In genomic region chr12:91777268-91777997, GRCh38 we compare ENCODE assay signal across 11 cellular contexts.
DNase-seq lines count a peak whose midpoint lies in the region; ATAC-seq and TF ChIP-seq lines count a peak whose summit lies in the region.
"Had no signal": no experiment of that assay in that cellular context is flagged by ENCODE, and none has a peak within 500 bp of the region (broad histone marks: within the 10 kb centered on the region; RNA-seq: fewer than 3 reads in every experiment).

No MANE protein-coding gene starts in this region.

- TF ChIP-seq EP300 in SK-N-SH (IDR thresholded peaks at IDR 0.05; ENCODE audit: borderline replicate concordance in 1 of 2, low read depth in 1 of 2, low read length in 1 of 2), result no peak

- TF ChIP-seq CTCF in MCF 10A (IDR thresholded peaks at IDR 0.05; ENCODE audit: unreplicated experiment) (no peak), breast epithelium (IDR thresholded peaks at IDR 0.05) (no peak), SK-N-SH (IDR thresholded peaks at IDR 0.05) (no peak), uterus (IDR thresholded peaks at IDR 0.05) (no peak)

- DNase-seq in MCF 10A (ENCODE audit: unreplicated experiment), result peak; percentile 74
- no peak for DNase-seq in breast epithelium (ENCODE audit: low spot score in 2 of 2)
- no peak for DNase-seq in SK-N-SH
- no peak for DNase-seq in uterus
- DNase-seq in SIG-M5 (lab: John Stamatoyannopoulos, UW), result no peak
- DNase-seq: NCI-H345, small intestine had no signal

- POLR2A ChIA-PET in MCF 10A (lab: Yijun Ruan, JAX) (interaction anchor here (0.6 to 4.0 kb wide), 26 partner anchors 8 to 396 kb away, joined by 3 to 35 read pairs (median 4); no protein-coding TSS in a partner anchor), SK-N-SH (lab: Yijun Ruan, JAX) (no interaction called here)

- peaks cover 39% of the 10 kb centered on the region for H3K4me1 Mint-ChIP-seq in MCF 10A (ENCODE audit: insufficient read depth, unreplicated experiment)

- no peak for TF ChIP-seq RAD21 in SK-N-SH (IDR thresholded peaks at IDR 0.05; ENCODE audit: low read length)

- TF ChIP-seq POLR2A in breast epithelium (IDR thresholded peaks at IDR 0.05), result no peak
- TF ChIP-seq POLR2A in uterus (IDR thresholded peaks at IDR 0.05), result no peak

- no peaks in the 10 kb centered on the region for H3K27me3 Mint-ChIP-seq in MCF 10A (ENCODE audit: insufficient read depth, unreplicated experiment)

- ATAC-seq in esophagus mucosa (peak; percentile 56), GM21360 (IDR thresholded peaks at IDR 0.05; ENCODE audit: unreplicated experiment) (no peak), HG02973 (IDR thresholded peaks at IDR 0.05; ENCODE audit: unreplicated experiment) (no peak)
- ATAC-seq: natural killer cell treated with Interleukin-12 subunit alpha and Interleukin-12 subunit beta and Interleukin-15 and Interleukin-18, amount 100 ng/mL, for 72 hours had no signal

- peak overlapping the region; percentile 88 for H3K27ac Mint-ChIP-seq in MCF 10A (ENCODE audit: low read depth, unreplicated experiment)

- TSS peak; percentile 21 for BruUV-seq in MCF 10A (replicated peaks; lab: Mats Ljungman, UMichigan)

- H3K4me3 ChIP-seq in breast epithelium, result no peak overlapping the region
- no peak overlapping the region for H3K4me3 ChIP-seq in SK-N-SH (ENCODE audit: low read depth in 2 of 2, low read length in 1 of 2)
- no peak overlapping the region for H3K4me3 ChIP-seq in uterus

- no peak overlapping the region for H3K27ac ChIP-seq in breast epithelium
- no peak overlapping the region for H3K27ac ChIP-seq in SK-N-SH (ENCODE audit: low read depth in 2 of 2, low read length in 1 of 2)
- H3K27ac ChIP-seq in uterus, result peak overlapping the region; percentile 62 to 77

- H3K27me3 ChIP-seq in breast epithelium, result no peaks in the 10 kb centered on the region
- H3K27me3 ChIP-seq in SK-N-SH (ENCODE audit: insufficient read depth), result no peaks in the 10 kb centered on the region
- no peaks in the 10 kb centered on the region for H3K27me3 ChIP-seq in uterus

- H2AFZ ChIP-seq in SK-N-SH (ENCODE audit: low read depth), result no peak overlapping the region

- no peaks in the 10 kb centered on the region for H3K9me2 ChIP-seq in SK-N-SH

- peaks cover 5% of the 10 kb centered on the region for H3F3A ChIP-seq in SK-N-SH (replicated peaks; ENCODE audit: insufficient read depth)

- H4K20me1 ChIP-seq in SK-N-SH (ENCODE audit: insufficient read depth), result no peaks in the 10 kb centered on the region

- 55% methylated on average over 6 of the region's 6 CpGs for WGBS in SK-N-SH (ENCODE audit: low lambda C conversion rate)

- no peak overlapping the region for H3K9ac ChIP-seq in SK-N-SH

- H3K4me3 Mint-ChIP-seq in MCF 10A (ENCODE audit: unreplicated experiment), result peak overlapping the region; percentile 22

- intact Hi-C loops in MCF 10A (cut with micrococcal nuclease), result loop anchor here (5.0 to 10.0 kb wide), 2 partner anchors 365 to 393 kb away; no protein-coding TSS in a partner anchor
- intact Hi-C loops in breast epithelium (cut with DNase I; ENCODE audit: low total_unique reads), result no loop called here
- intact Hi-C loops in uterus (cut with DNase I; ENCODE audit: low total_unique reads), result no loop called here

- H3K36me3 ChIP-seq in breast epithelium (no peaks in the 10 kb centered on the region), SK-N-SH (replicated peaks in 1 of 2; ENCODE audit: control insufficient read depth in 1 of 2, insufficient read depth in 2 of 2, low read length in 1 of 2) (no peaks in the 10 kb centered on the region), uterus (no peaks in the 10 kb centered on the region)

- CTCF ChIA-PET in MCF 10A (lab: Yijun Ruan, JAX), result interaction anchor here (0.6 to 1.2 kb wide), 5 partner anchors 18 to 101 kb away, joined by 3 to 4 read pairs (median 4); no protein-coding TSS in a partner anchor
- CTCF ChIA-PET in SK-N-SH (lab: Yijun Ruan, JAX), result interaction anchor here (0.5 to 1.0 kb wide), 2 partner anchors 34 to 839 kb away, joined by 3 to 4 read pairs; no protein-coding TSS in a partner anchor

- no peaks in the 10 kb centered on the region for H3K9me3 Mint-ChIP-seq in MCF 10A (ENCODE audit: unreplicated experiment)
- H3K9me3 Mint-ChIP-seq: natural killer cell treated with Interleukin-12 subunit alpha and Interleukin-12 subunit beta and Interleukin-15 and Interleukin-18, amount 100 ng/mL, for 72 hours had no signal

- H3K79me2 ChIP-seq in SK-N-SH (ENCODE audit: insufficient read depth), result no peaks in the 10 kb centered on the region

- peaks cover 5% of the 10 kb centered on the region for H3K36me3 Mint-ChIP-seq in MCF 10A (ENCODE audit: insufficient read depth, unreplicated experiment)
- H3K36me3 Mint-ChIP-seq: natural killer cell treated with Interleukin-12 subunit alpha and Interleukin-12 subunit beta and Interleukin-15 and Interleukin-18, amount 100 ng/mL, for 72 hours had no signal

- H3K4me2 ChIP-seq in SK-N-SH, result no peak overlapping the region

- no peaks in the 10 kb centered on the region for H3K4me1 ChIP-seq in breast epithelium
- peaks cover 4 to 18% of the 10 kb centered on the region in 2 experiments; a peak in 3 of 4 replicates for H3K4me1 ChIP-seq in SK-N-SH (ENCODE audit: control insufficient read depth in 1 of 2, insufficient read depth in 2 of 2, low read depth in 1 of 2, low read length in 1 of 2)
- H3K4me1 ChIP-seq in uterus, result peaks cover 0 to 9% of the 10 kb centered on the region in 2 donors

- H3K9me3 ChIP-seq in breast epithelium, result no peaks in the 10 kb centered on the region
- H3K9me3 ChIP-seq in SK-N-SH, result no peaks in the 10 kb centered on the region
- no peaks in the 10 kb centered on the region for H3K9me3 ChIP-seq in uterus

TF ChIP-seq in SK-N-SH, 30 proteins besides CTCF, POLR2A, EP300 and RAD21:
- TF ChIP-seq GATA2 (CRISPR knock-in tag; IDR thresholded peaks at IDR 0.05) (no peak), ELF1 (IDR thresholded peaks at IDR 0.05) (no peak), PBX3 (IDR thresholded peaks at IDR 0.05) (peak; percentile 59), RFX5 (IDR thresholded peaks at IDR 0.05; ENCODE audit: low read length) (no peak), IRF3 (IDR thresholded peaks at IDR 0.05; ENCODE audit: low read depth, low read length) (no peak), USF1 (IDR thresholded peaks at IDR 0.05; ENCODE audit: borderline replicate concordance, low read depth) (no peak), TCF12 (IDR thresholded peaks at IDR 0.05) (0 out of 2 replicates have a peak, but pooled peaks have one; percentile 13), GABPA (IDR thresholded peaks at IDR 0.05; ENCODE audit: low read depth) (no peak), FOSL2 (IDR thresholded peaks at IDR 0.05; ENCODE audit: borderline replicate concordance, low read depth) (peak; percentile 13; the same call in 1 of the 2 replicates)

Comparison
In these comparisons a context has a peak if more than half of its experiments do, and no peak if none do; other contexts are left out.
1. H3K27ac ChIP-seq: peak in uterus (2 of 2); none in breast epithelium (0 of 2) and SK-N-SH (0 of 2).